ENCODE assay signal across 18 cellular contexts in genomic region chr9:16718296-16718695, GRCh38.
"Had no signal": no experiment of that assay in that cellular context is flagged by ENCODE, and none has a peak within 500 bp of the region (broad histone marks: within the 10 kb centered on the region; RNA-seq: fewer than 3 reads in every experiment).

No MANE protein-coding gene starts in this region.

- H3K36me3 ChIP-seq: breast epithelium, heart left ventricle, left ventricle myocardium inferior, ovary, suprapubic skin, upper lobe of right lung had no signal

- DNase-seq: activated CD8-positive, alpha-beta memory T cell treated with anti-CD3 and anti-CD28 coated beads, Interleukin-2, amount 10 ng/mL, durations not matched to agents 7 days and 5 days; activated gamma-delta T cell; activated naive CD8-positive, alpha-beta T cell treated with anti-CD3 and anti-CD28 coated beads for 36 hours; activated T-cell treated with anti-CD3 and anti-CD28 coated beads, Interleukin-2, amount 50 U/mL, for 4 hours; anterior cingulate cortex; dermis blood vessel endothelial cell; endodermal cell; erythroblast; heart left ventricle; kidney; left ventricle myocardium inferior; mesendoderm; ovary; stimulated activated naive B cell treated with anti-CD40 and anti-IgM and Interleukin-4, amounts not matched to agents 10 μg/mL and 1 μg/mL and 100 μg/mL, for 72 hours; T-helper 2 cell; upper lobe of right lung had no signal

- H3K4me3 ChIP-seq: breast epithelium, heart left ventricle, left ventricle myocardium inferior, ovary, suprapubic skin, upper lobe of right lung had no signal

- H3K4me1 ChIP-seq: breast epithelium, left ventricle myocardium inferior had no signal

- H3K27ac ChIP-seq: breast epithelium, left ventricle myocardium inferior, suprapubic skin, upper lobe of right lung had no signal

- H3K27me3 ChIP-seq: ovary, suprapubic skin, upper lobe of right lung had no signal

- ATAC-seq: activated CD8-positive, alpha-beta memory T cell treated with anti-CD3 and anti-CD28 coated beads, Interleukin-2, amount 10 ng/mL, durations not matched to agents 7 days and 5 days; activated T-cell treated with anti-CD3 and anti-CD28 coated beads, Interleukin-2, amount 50 U/mL, for 4 hours; stimulated activated naive B cell treated with anti-CD40 and anti-IgM and Interleukin-4, amounts not matched to agents 10 μg/mL and 1 μg/mL and 100 μg/mL, for 72 hours; upper lobe of right lung had no signal

- H3K9me3 ChIP-seq: breast epithelium, heart left ventricle, left ventricle myocardium inferior, ovary, suprapubic skin, upper lobe of right lung had no signal
